In the genomic region with DNA sequence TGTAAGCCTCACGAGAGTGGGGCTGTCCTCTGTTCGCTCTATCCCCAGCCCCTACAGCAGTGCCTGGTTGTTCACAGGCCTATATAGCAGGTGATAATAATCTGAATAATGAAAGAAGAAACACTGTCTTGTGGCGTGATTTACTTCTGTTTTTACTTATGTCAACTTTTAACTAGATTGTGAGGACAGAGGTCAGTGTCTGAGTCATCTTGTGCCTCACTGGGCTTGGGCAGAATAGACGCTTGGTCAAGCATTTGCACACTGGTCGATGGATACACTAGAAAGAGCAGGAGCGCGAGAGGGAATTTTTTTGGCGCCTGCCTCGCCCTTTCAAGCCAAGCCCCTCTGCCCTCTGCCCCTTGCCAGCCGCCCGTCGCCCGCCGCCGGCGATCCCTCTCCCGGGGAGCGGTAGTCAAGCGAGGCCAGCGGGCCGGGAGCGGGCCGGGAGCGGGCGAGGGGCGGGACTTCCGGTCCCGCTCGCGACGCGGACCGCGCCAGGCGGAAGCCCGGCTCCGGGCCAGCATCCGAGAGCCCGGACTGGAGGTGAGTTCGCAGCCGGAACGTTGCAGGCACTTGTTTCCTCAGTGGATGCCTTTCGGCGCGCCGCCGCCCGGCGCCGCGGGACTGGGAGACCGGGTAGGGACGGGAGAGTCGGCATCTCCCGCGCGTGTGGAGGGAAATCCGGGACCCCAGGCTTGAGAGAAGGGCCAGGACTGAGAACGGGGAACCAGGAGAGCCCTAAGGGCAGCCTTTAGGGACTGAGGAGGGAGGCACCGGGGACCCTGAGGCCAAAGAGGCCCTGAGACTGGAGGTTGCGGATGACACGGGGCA, we compare ENCODE assay signal across 8 cellular contexts. TPM values are rescaled to one million over a fixed set of nuclear protein-coding genes. Genes with fewer than 3 reads are reported as not detected.
DNase-seq lines count a peak whose midpoint lies in the region; ATAC-seq and TF ChIP-seq lines count a peak whose summit lies in the region.

A gene with protein sequence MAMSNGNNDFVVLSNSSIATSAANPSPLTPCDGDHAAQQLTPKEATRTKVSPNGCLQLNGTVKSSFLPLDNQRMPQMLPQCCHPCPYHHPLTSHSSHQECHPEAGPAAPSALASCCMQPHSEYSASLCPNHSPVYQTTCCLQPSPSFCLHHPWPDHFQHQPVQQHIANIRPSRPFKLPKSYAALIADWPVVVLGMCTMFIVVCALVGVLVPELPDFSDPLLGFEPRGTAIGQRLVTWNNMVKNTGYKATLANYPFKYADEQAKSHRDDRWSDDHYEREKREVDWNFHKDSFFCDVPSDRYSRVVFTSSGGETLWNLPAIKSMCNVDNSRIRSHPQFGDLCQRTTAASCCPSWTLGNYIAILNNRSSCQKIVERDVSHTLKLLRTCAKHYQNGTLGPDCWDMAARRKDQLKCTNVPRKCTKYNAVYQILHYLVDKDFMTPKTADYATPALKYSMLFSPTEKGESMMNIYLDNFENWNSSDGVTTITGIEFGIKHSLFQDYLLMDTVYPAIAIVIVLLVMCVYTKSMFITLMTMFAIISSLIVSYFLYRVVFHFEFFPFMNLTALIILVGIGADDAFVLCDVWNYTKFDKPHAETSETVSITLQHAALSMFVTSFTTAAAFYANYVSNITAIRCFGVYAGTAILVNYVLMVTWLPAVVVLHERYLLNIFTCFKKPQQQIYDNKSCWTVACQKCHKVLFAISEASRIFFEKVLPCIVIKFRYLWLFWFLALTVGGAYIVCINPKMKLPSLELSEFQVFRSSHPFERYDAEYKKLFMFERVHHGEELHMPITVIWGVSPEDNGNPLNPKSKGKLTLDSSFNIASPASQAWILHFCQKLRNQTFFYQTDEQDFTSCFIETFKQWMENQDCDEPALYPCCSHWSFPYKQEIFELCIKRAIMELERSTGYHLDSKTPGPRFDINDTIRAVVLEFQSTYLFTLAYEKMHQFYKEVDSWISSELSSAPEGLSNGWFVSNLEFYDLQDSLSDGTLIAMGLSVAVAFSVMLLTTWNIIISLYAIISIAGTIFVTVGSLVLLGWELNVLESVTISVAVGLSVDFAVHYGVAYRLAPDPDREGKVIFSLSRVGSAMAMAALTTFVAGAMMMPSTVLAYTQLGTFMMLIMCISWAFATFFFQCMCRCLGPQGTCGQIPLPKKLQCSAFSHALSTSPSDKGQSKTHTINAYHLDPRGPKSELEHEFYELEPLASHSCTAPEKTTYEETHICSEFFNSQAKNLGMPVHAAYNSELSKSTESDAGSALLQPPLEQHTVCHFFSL (N-terminal part only) (plus strand): TSS at position 504 of the 831 bp plus-strand sequence. CDS start 127,785 bp downstream, outside the sequence.

- peak within 1 kb of the TSS; percentile 73 to 97 (median 95) for H3K4me3 ChIP-seq in liver (ENCODE audit: low read depth in 1 of 3, low read length in 3 of 3)

- WGBS in liver: 3% methylated on average over 62 of the region's 62 CpGs

- peak within 1 kb of the TSS; percentile 76 to 79 for H3K9ac ChIP-seq in liver (ENCODE audit: low read depth in 1 of 2, low read length in 2 of 2)

- DNase-seq in Ammon's horn (ENCODE audit: low spot score): peak; percentile 70
- peak; percentile 80 for DNase-seq in NCI-H460 (ENCODE audit: extremely low read depth, low read depth)
- DNase-seq in activated CD4-positive, alpha-beta T cell treated with anti-CD3 and anti-CD28 coated beads, Interleukin-2, amount 50 U/mL, for 48 hours: peak; percentile 75 to 76
- peak; percentile 45 to 78 for DNase-seq in dermis microvascular lymphatic vessel endothelial cell (ENCODE audit: low read depth in 2 of 2)
- peak; percentile 73 for DNase-seq in stimulated activated CD4-positive, alpha-beta T cell treated with anti-CD3 and anti-CD28 coated beads, Interleukin-4, amount 100 ng/mL, for 24 hours

- H3K9me3 ChIP-seq in liver (ENCODE audit: control insufficient read depth in 4 of 4, low read length in 3 of 4): no peaks in the 10 kb centered on the region

- TF ChIP-seq RAD21 in liver (IDR thresholded peaks at IDR 0.05): peak in 1 of 2 donors; percentile 30

- TF ChIP-seq CTCF in liver (IDR thresholded peaks at IDR 0.05; ENCODE audit: low read depth, low read length, missing input control): no peak

- no peaks in the 10 kb centered on the region for H3K27me3 ChIP-seq in liver (ENCODE audit: control insufficient read depth in 4 of 4, insufficient read depth in 4 of 4, low read length in 3 of 4)

- peak within 1 kb of the TSS; percentile 86 to 87 for H3K27ac ChIP-seq in liver (ENCODE audit: low read depth in 1 of 2, low read length in 2 of 2)

- ATAC-seq in GM19025 (IDR thresholded peaks at IDR 0.05; ENCODE audit: low read depth, unreplicated experiment): peak; percentile 91
- peak; percentile 86 for ATAC-seq in HG03196 (IDR thresholded peaks at IDR 0.05; ENCODE audit: unreplicated experiment)

- H3K36me3 ChIP-seq in liver (ENCODE audit: control insufficient read depth in 4 of 4, insufficient read depth in 3 of 4, low read depth in 1 of 4, low read length in 3 of 4): no peaks in the 10 kb centered on the region

- H3K4me1 ChIP-seq in liver (ENCODE audit: control insufficient read depth in 4 of 4, insufficient read depth in 4 of 4, low read length in 3 of 4): peaks cover 0 to 6% (median 0%) of the 10 kb centered on the region in 4 donors

TF ChIP-seq in liver, 16 proteins besides CTCF, POLR2A, EP300 and RAD21:
- TF ChIP-seq, protein P1, sequence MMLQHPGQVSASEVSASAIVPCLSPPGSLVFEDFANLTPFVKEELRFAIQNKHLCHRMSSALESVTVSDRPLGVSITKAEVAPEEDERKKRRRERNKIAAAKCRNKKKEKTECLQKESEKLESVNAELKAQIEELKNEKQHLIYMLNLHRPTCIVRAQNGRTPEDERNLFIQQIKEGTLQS (IDR thresholded peaks at IDR 0.05): peak; percentile 31
- TF ChIP-seq HNF4A (conservative IDR thresholded peaks at IDR 0.05) (no peak), FOXA2 (IDR thresholded peaks at IDR 0.05) (no peak), FOXA1 (IDR thresholded peaks at IDR 0.05) (no peak), EGR1 (IDR thresholded peaks at IDR 0.05; ENCODE audit: low read depth in 2 of 2) (no peak), JUND (IDR thresholded peaks at IDR 0.05) (peak; percentile 25 to 44), SP1 (IDR thresholded peaks at IDR 0.05) (peak; percentile 6), HNF4G (IDR thresholded peaks at IDR 0.05) (no peak), NR2F2 (IDR thresholded peaks at IDR 0.05) (no peak), RXRA (IDR thresholded peaks at IDR 0.05) (no peak), YY1 (IDR thresholded peaks at IDR 0.05) (peak; percentile 50), TAF1 (conservative IDR thresholded peaks at IDR 0.05) (no peak), GABPA (IDR thresholded peaks at IDR 0.05 in 1 of 2, conservative IDR thresholded peaks at IDR 0.05 in 1 of 2) (peak; percentile 62 to 87)
- TF ChIP-seq, protein P2, sequence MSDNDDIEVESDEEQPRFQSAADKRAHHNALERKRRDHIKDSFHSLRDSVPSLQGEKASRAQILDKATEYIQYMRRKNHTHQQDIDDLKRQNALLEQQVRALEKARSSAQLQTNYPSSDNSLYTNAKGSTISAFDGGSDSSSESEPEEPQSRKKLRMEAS (IDR thresholded peaks at IDR 0.05): no peak
- TF ChIP-seq, protein P3, sequence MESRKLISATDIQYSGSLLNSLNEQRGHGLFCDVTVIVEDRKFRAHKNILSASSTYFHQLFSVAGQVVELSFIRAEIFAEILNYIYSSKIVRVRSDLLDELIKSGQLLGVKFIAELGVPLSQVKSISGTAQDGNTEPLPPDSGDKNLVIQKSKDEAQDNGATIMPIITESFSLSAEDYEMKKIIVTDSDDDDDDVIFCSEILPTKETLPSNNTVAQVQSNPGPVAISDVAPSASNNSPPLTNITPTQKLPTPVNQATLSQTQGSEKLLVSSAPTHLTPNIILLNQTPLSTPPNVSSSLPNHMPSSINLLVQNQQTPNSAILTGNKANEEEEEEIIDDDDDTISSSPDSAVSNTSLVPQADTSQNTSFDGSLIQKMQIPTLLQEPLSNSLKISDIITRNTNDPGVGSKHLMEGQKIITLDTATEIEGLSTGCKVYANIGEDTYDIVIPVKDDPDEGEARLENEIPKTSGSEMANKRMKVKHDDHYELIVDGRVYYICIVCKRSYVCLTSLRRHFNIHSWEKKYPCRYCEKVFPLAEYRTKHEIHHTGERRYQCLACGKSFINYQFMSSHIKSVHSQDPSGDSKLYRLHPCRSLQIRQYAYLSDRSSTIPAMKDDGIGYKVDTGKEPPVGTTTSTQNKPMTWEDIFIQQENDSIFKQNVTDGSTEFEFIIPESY (IDR thresholded peaks at IDR 0.05): no peak
- TF ChIP-seq, protein P4, sequence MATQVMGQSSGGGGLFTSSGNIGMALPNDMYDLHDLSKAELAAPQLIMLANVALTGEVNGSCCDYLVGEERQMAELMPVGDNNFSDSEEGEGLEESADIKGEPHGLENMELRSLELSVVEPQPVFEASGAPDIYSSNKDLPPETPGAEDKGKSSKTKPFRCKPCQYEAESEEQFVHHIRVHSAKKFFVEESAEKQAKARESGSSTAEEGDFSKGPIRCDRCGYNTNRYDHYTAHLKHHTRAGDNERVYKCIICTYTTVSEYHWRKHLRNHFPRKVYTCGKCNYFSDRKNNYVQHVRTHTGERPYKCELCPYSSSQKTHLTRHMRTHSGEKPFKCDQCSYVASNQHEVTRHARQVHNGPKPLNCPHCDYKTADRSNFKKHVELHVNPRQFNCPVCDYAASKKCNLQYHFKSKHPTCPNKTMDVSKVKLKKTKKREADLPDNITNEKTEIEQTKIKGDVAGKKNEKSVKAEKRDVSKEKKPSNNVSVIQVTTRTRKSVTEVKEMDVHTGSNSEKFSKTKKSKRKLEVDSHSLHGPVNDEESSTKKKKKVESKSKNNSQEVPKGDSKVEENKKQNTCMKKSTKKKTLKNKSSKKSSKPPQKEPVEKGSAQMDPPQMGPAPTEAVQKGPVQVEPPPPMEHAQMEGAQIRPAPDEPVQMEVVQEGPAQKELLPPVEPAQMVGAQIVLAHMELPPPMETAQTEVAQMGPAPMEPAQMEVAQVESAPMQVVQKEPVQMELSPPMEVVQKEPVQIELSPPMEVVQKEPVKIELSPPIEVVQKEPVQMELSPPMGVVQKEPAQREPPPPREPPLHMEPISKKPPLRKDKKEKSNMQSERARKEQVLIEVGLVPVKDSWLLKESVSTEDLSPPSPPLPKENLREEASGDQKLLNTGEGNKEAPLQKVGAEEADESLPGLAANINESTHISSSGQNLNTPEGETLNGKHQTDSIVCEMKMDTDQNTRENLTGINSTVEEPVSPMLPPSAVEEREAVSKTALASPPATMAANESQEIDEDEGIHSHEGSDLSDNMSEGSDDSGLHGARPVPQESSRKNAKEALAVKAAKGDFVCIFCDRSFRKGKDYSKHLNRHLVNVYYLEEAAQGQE (IDR thresholded peaks at IDR 0.05): peak; percentile 28

RNA-seq across cellular contexts. Expression of the gene that starts here (rescaled TPM):
- 12.2 and 15.0 TPM in 2 replicates for total RNA-seq in NCI-H460 (2014; rRNA removed; shearing (Covaris generic))
- 13.4 and 15.3 TPM in 2 replicates for polyA plus RNA-seq in NCI-H460 (2014; cell fraction: nucleus; rRNA removed)
- total RNA-seq in dermis microvascular lymphatic vessel endothelial cell: 0.64 and 0.89 TPM in 2 replicates
- total RNA-seq in liver: 1 to 10 TPM; 2.2 to 4.2 TPM
- polyA plus RNA-seq in liver: 1 to 10 TPM; 1.6 to 2.9 TPM

Comparison
In these comparisons a context has a peak if more than half of its experiments do, and no peak if none do; other contexts are left out.
1. Peak in every context shown above with its lines: DNase-seq, ATAC-seq, H3K4me3 ChIP-seq and H3K27ac ChIP-seq.
2. Peak in DNase-seq in dermis microvascular lymphatic vessel endothelial cell; RNA of the gene not detected or under 1 TPM.